22 cellular contexts compared by ENCODE assay signal in the genomic region with DNA sequence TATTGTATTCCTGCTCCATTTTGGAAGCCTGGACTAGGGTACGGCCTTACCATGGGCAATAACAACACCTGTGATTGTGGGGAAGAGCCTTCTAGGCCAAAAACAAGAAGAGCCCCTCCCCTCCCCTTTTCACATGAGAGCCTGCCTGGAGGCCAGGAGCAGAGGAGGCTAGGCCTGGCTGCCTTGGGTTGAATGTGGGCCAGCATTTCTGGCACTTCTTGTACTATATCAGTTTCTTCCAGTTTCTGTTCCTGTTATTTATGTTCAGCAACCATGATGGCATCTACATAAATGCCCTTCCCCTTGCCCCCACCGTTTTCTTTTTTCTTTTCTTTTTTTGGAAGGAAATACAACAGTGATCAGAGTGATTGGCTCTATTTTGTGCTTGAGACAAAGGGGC. TPM values are rescaled to one million over a fixed set of nuclear protein-coding genes. Genes with fewer than 3 reads are reported as not detected.
DNase-seq lines count a peak whose midpoint lies in the region; ATAC-seq, FAIRE-seq and TF ChIP-seq lines count a peak whose summit lies in the region.
"Had no signal": no experiment of that assay in that cellular context is flagged by ENCODE, and none has a peak within 500 bp of the region (broad histone marks: within the 10 kb centered on the region; RNA-seq: fewer than 3 reads in every experiment).

No MANE protein-coding gene starts in this region.

- peak overlapping the region; percentile 94; the same call in 1 of the 2 replicates for H3K27ac ChIP-seq in MM.1S (ENCODE audit: low read length)
- no peak overlapping the region for H3K27ac ChIP-seq in GM12878 (ENCODE audit: control insufficient read depth, insufficient read depth)
- H3K27ac ChIP-seq: esophagus muscularis mucosa, KMS-11, pancreas, vagina had no signal

- peaks cover 6% of the 10 kb centered on the region; the same call in 1 of the 2 replicates for H3K79me2 ChIP-seq in MM.1S (ENCODE audit: low read length)
- H3K79me2 ChIP-seq in GM12878 (ENCODE audit: control insufficient read depth, insufficient read depth, low read length) = no peaks in the 10 kb centered on the region

- SMC1A ChIA-PET in GM12878 (lab: Charles Lee; ENCODE audit: uncharacterized antibody, unreplicated experiment) = no interaction called here

- FAIRE-seq in GM12878 (lab: Jason Lieb, UNC) = no peak
- FAIRE-seq: A204.1, pancreas had no signal

- H2AFZ ChIP-seq in MM.1S (ENCODE audit: low read length) (no peak overlapping the region), GM12878 (ENCODE audit: control insufficient read depth, low read depth, low read length) (no peak overlapping the region)

- RAD21 ChIA-PET in GM12878 (lab: Charles Lee; ENCODE audit: unreplicated experiment) = no interaction called here

- ATAC-seq in GM19463 (IDR thresholded peaks at IDR 0.05; ENCODE audit: unreplicated experiment) (peak; percentile 23), GM12878 (peak; percentile 20), GM19324 (IDR thresholded peaks at IDR 0.05; ENCODE audit: low FRiP score, unreplicated experiment) (no peak), left ventricle myocardium superior (no peak), HG03280 (IDR thresholded peaks at IDR 0.05; ENCODE audit: unreplicated experiment) (no peak)
- ATAC-seq: pancreas had no signal

- WGBS in GM12878 (ENCODE audit: insufficient coverage, insufficient replicate concordance, low lambda C conversion rate, missing lambda C conversion rate) = 46% methylated on average over 2 of the region's 2 CpGs

- BruUV-seq in GM12878 (replicated peaks; lab: Mats Ljungman, UMichigan) = no TSS peak

- H3K27me3 ChIP-seq in MM.1S (replicated peaks; ENCODE audit: insufficient read depth, low read length) (no peaks in the 10 kb centered on the region), GM12878 (replicated peaks in 1 of 2; ENCODE audit: control insufficient read depth in 2 of 2, insufficient read depth in 2 of 2, low read length in 1 of 2) (no peaks in the 10 kb centered on the region)
- H3K27me3 ChIP-seq: esophagus muscularis mucosa, pancreas, vagina had no signal

- H3K4me1 ChIP-seq in MM.1S (ENCODE audit: low read length) (peaks cover 79% of the 10 kb centered on the region), GM12878 (ENCODE audit: control insufficient read depth, insufficient read depth, low read length) (peaks cover 17% of the 10 kb centered on the region)
- H3K4me1 ChIP-seq: Caco-2, pancreas had no signal

- TF ChIP-seq RAD21 in GM12878 (IDR thresholded peaks at IDR 0.05; ENCODE audit: insufficient read depth, low read depth, low read length) = no peak

- peak; percentile 37 for DNase-seq in CD1c-positive myeloid dendritic cell (ENCODE audit: extremely low spot score)
- DNase-seq in MM.1S = peak; percentile 34
- DNase-seq in GM12878 (ENCODE audit: low read depth, low spot score) = no peak
- no peak for DNase-seq in left ventricle myocardium superior
- DNase-seq in G401 (ENCODE audit: low spot score) = no peak
- DNase-seq: activated CD4-positive, alpha-beta T cell treated with anti-CD3 and anti-CD28 coated beads, Interleukin-2, amount 10 ng/mL, durations not matched to agents 24 days and 14 days; activated naive CD8-positive, alpha-beta T cell treated with anti-CD3 and anti-CD28 coated beads, Interleukin-2, amount 10 ng/mL, durations not matched to agents 7 days and 5 days; Caco-2; effector memory CD4-positive, alpha-beta T cell; kidney glomerular epithelial cell; NCI-H1105; NCI-H2081 treated with DMSO at 0.1 percent for 48 hours; NCI-H446 treated with DMSO at 0.1 percent for 48 hours; pancreas; stimulated activated CD4-positive, alpha-beta T cell treated with anti-CD3 and anti-CD28 coated beads, Interleukin-15, amount 100 ng/mL, for 24 hours had no signal

- TF ChIP-seq CTCF in MM.1S (IDR thresholded peaks at IDR 0.05; ENCODE audit: low read length) = no peak
- TF ChIP-seq CTCF in GM12878 (IDR thresholded peaks at IDR 0.05 in 2 of 3, conservative IDR thresholded peaks at IDR 0.05 in 1 of 3; ENCODE audit: control insufficient read depth in 2 of 3, extremely low read depth in 1 of 3, insufficient read depth in 1 of 3, low read depth in 3 of 3, low read length in 3 of 3) = no peak

- POLR2A ChIA-PET in GM12878 (lab: Charles Lee) = no interaction called here

- no peaks in the 10 kb centered on the region for H3K9me2 ChIP-seq in MM.1S (replicated peaks; ENCODE audit: insufficient read depth, low read length)

- no peak overlapping the region for H3K4me3 ChIP-seq in MM.1S (ENCODE audit: low read length)
- no peak overlapping the region for H3K4me3 ChIP-seq in GM12878
- H3K4me3 ChIP-seq: esophagus muscularis mucosa, pancreas, vagina had no signal

- no peaks in the 10 kb centered on the region for H4K20me1 ChIP-seq in MM.1S (ENCODE audit: insufficient read depth, low read length)
- no peaks in the 10 kb centered on the region for H4K20me1 ChIP-seq in GM12878 (ENCODE audit: control insufficient read depth, insufficient read depth)

- H3K36me3 ChIP-seq in MM.1S (replicated peaks; ENCODE audit: insufficient read depth, low read length) (no peaks in the 10 kb centered on the region), GM12878 (ENCODE audit: control insufficient read depth in 2 of 2, insufficient read depth in 2 of 2, low read length in 1 of 2) (no peaks in the 10 kb centered on the region; a peak in 1 of 4 replicates)

- H3K4me2 ChIP-seq in MM.1S (ENCODE audit: low read depth, low read length) = 0 out of 2 replicates have a peak overlapping the region, but pooled peaks have one; percentile 5
- H3K4me2 ChIP-seq in GM12878 (ENCODE audit: control insufficient read depth, insufficient read depth) = no peak overlapping the region
- H3K4me2 ChIP-seq: KMS-11 had no signal

- intact Hi-C loops in GM12878 (cut with micrococcal nuclease; ENCODE audit: unreplicated experiment) = no loop called here
- intact Hi-C loops in left ventricle myocardium superior (cut with micrococcal nuclease) = no loop called here

- H3K9me3 ChIP-seq in MM.1S (replicated peaks; ENCODE audit: insufficient read depth, low read length) (no peaks in the 10 kb centered on the region), GM12878 (replicated peaks; ENCODE audit: control insufficient read depth, insufficient read depth, low read length) (no peaks in the 10 kb centered on the region)
- H3K9me3 ChIP-seq: Caco-2, esophagus muscularis mucosa, pancreas, vagina had no signal

- H3F3A ChIP-seq in MM.1S (ENCODE audit: insufficient read depth, low read length) = peaks cover 33% of the 10 kb centered on the region

- CTCF ChIA-PET in GM12878 (lab: Yijun Ruan, JAX) = no interaction called here

- H3K9ac ChIP-seq in MM.1S (ENCODE audit: low read length) = no peak overlapping the region
- no peak overlapping the region for H3K9ac ChIP-seq in GM12878 (ENCODE audit: control insufficient read depth, insufficient read depth, low read length)
- H3K9ac ChIP-seq: KMS-11 had no signal

- in situ Hi-C loops in GM12878 (cut with MboI) (no loop called here), G401 (cut with HindIII; ENCODE audit: low sequenced_read_pairs) (no loop called here)

- TF ChIP-seq POLR2A in GM12878 (IDR thresholded peaks at IDR 0.05; ENCODE audit: low read depth, low read length) = no peak

- TF ChIP-seq EP300 in GM12878 (IDR thresholded peaks at IDR 0.05; ENCODE audit: borderline replicate concordance in 1 of 2, control insufficient read depth in 1 of 2, low read depth in 2 of 2, low read length in 2 of 2) = no peak

TF ChIP-seq in GM12878, 131 proteins besides CTCF, POLR2A, EP300 and RAD21:
- TF ChIP-seq SPI1 (IDR thresholded peaks at IDR 0.05; ENCODE audit: borderline replicate concordance, insufficient read depth, low read depth, low read length) = peak; percentile 64; the same call in 1 of the 2 replicates
- no peak for TF ChIP-seq PAX5 (IDR thresholded peaks at IDR 0.05; ENCODE audit: borderline replicate concordance, low read depth, low read length)
- TF ChIP-seq RELA (IDR thresholded peaks at IDR 0.05; ENCODE audit: borderline replicate concordance, partially characterized antibody) = no peak

RNA-seq across cellular contexts. Expression of a gene that starts 58.4 kb away (rescaled TPM):
- total RNA-seq in GM12878 (2013; cell fraction: nucleolus; rRNA removed) = 13.7 and 14.0 TPM in 2 replicates
- total RNA-seq in GM12878 (2014; rRNA removed) = 14.9 and 19.3 TPM in 2 replicates
- 16.3 and 16.9 TPM in 2 replicates for total RNA-seq in GM12878 (2014; rRNA removed; fragmentation: Illumina TruSeq; extraction: Trizol)
- total RNA-seq in GM12878 (2021) = 12.3 and 14.2 TPM in 2 replicates
- 6.8 TPM for polyA plus RNA-seq in GM12878 (2011; ENCODE audit: low read depth)
- 8.7 and 10.3 TPM in 2 replicates for polyA plus RNA-seq in GM12878 (2011; rRNA removed)
- polyA plus RNA-seq in GM12878 (2011; cell fraction: cytosol; rRNA removed) = 5.6 and 5.7 TPM in 2 replicates
- polyA plus RNA-seq in GM12878 (2011; cell fraction: nucleus; rRNA removed) = 9.7 and 10.0 TPM in 2 replicates
- 12.3 and 13.7 TPM in 2 replicates for polyA plus RNA-seq in GM12878 (2012)
- 12.7 and 16.8 TPM in 2 replicates for polyA plus RNA-seq in GM12878 (2014; fragmentation: Illumina TruSeq; extraction: Trizol)
- 1 to 10 TPM; 1.4 to 3.7 TPM for polyA plus RNA-seq in GM12878 (2014; fragmentation: Nextera tagmentation; extraction: Ambion mirVana)
- 10.8 and 11.5 TPM in 2 replicates for polyA plus RNA-seq in GM12878 (2014; rRNA removed)
- polyA plus RNA-seq in GM12878 (2016; fragmentation: Nextera tagmentation; extraction: Ambion mirVana) = 10 to 100 TPM; 13.5 to 13.9 TPM
- polyA minus RNA-seq in GM12878 (2011; rRNA and poly(A)+ RNA removed) = 3.6 and 3.7 TPM in 2 replicates
- polyA minus RNA-seq in GM12878 (2011; cell fraction: cytosol; rRNA and poly(A)+ RNA removed) = 2.8 and 5.2 TPM in 2 replicates
- polyA minus RNA-seq in GM12878 (2011; cell fraction: nucleus; rRNA and poly(A)+ RNA removed) = 3.3 and 4.0 TPM in 2 replicates
- total RNA-seq in left ventricle myocardium superior = 9.1 TPM
- total RNA-seq in G401 (2014; rRNA removed; shearing (Covaris generic)) = 11.0 and 15.4 TPM in 2 replicates

Comparison
In these comparisons a context has a peak if more than half of its experiments do, and no peak if none do; other contexts are left out.
1. DNase-seq: peak in CD1c-positive myeloid dendritic cell (single experiment) and MM.1S (single experiment); none in GM12878 (single experiment), left ventricle myocardium superior (single experiment) and G401 (single experiment).
2. ATAC-seq: peak in GM19463 (single experiment) and GM12878 (single experiment); none in GM19324 (single experiment), left ventricle myocardium superior (single experiment) and HG03280 (single experiment).